In genomic region chr15:64623347-64624024, GRCh38 we compare ENCODE assay signal across 9 cellular contexts.
DNase-seq lines count a peak whose midpoint lies in the region; ATAC-seq, FAIRE-seq and TF ChIP-seq lines count a peak whose summit lies in the region.
"Had no signal": no experiment of that assay in that cellular context is flagged by ENCODE, and none has a peak within 500 bp of the region (broad histone marks: within the 10 kb centered on the region; RNA-seq: fewer than 3 reads in every experiment).

No MANE protein-coding gene starts in this region.

- ATAC-seq in HG03342 (IDR thresholded peaks at IDR 0.05; ENCODE audit: unreplicated experiment) (peak; percentile 27), pancreas (no peak)

- peak; percentile 31 for DNase-seq in activated naive CD4-positive, alpha-beta T cell treated with anti-CD3 and anti-CD28 coated beads, Interleukin-2, amount 50 U/mL, for 16 hours
- DNase-seq in occipital lobe (lab: John Stamatoyannopoulos, UW) (peak; percentile 24), pancreas (no peak), RKO (ENCODE audit: low spot score) (no peak), COLO668 (lab: John Stamatoyannopoulos, UW; ENCODE audit: unreplicated experiment) (no peak), RPMI8226 (no peak)
- DNase-seq: OCI-M1 had no signal

- no peaks in the 10 kb centered on the region for H3K9me3 ChIP-seq in BLaER1 treated with 17β-estradiol and CSF1 and Interleukin-3, amounts not matched to agents 10 nM and 100 nM (replicated peaks in 1 of 11)
- H3K9me3 ChIP-seq in pancreas = no peaks in the 10 kb centered on the region

- peaks cover 28 to 50% (median 33%) of the 10 kb centered on the region in 10 experiments for H3K4me1 ChIP-seq in BLaER1 treated with 17β-estradiol and CSF1 and Interleukin-3, amounts not matched to agents 10 nM and 100 nM
- peaks cover 4 to 10% (median 6%) of the 10 kb centered on the region in 3 donors for H3K4me1 ChIP-seq in pancreas

- H3K27ac ChIP-seq in BLaER1 treated with 17β-estradiol and CSF1 and Interleukin-3, amounts not matched to agents 10 nM and 100 nM = no peak overlapping the region
- H3K27ac ChIP-seq in pancreas = no peak overlapping the region

- H3K9ac ChIP-seq in BLaER1 treated with 17β-estradiol and CSF1 and Interleukin-3, amounts not matched to agents 10 nM and 100 nM = no peak overlapping the region; a peak in 1 of 22 replicates

- peak overlapping the region in 6 of 11 experiments; percentile 37 to 64 (median 50); a peak in 10 of 22 replicates for H3K4me2 ChIP-seq in BLaER1 treated with 17β-estradiol and CSF1 and Interleukin-3, amounts not matched to agents 10 nM and 100 nM

- no peak for TF ChIP-seq CTCF in pancreas (IDR thresholded peaks at IDR 0.05)

- H3K36me3 ChIP-seq in BLaER1 treated with 17β-estradiol and CSF1 and Interleukin-3, amounts not matched to agents 10 nM and 100 nM = peaks cover 41 to 58% (median 50%) of the 10 kb centered on the region in 11 experiments
- no peaks in the 10 kb centered on the region for H3K36me3 ChIP-seq in pancreas

- 91 to 94% methylated on average over 2 of the region's 2 CpGs for WGBS in pancreas, 2 donors

- intact Hi-C loops in pancreas (cut with DNase I) = no loop called here

- FAIRE-seq in pancreas (lab: Jason Lieb, UNC) = no peak

- no peaks in the 10 kb centered on the region for H3K27me3 ChIP-seq in BLaER1 treated with 17β-estradiol and CSF1 and Interleukin-3, amounts not matched to agents 10 nM and 100 nM
- H3K27me3 ChIP-seq in pancreas = no peaks in the 10 kb centered on the region

- peaks cover 47 to 67% (median 55%) of the 10 kb centered on the region in 11 experiments for H4K20me1 ChIP-seq in BLaER1 treated with 17β-estradiol and CSF1 and Interleukin-3, amounts not matched to agents 10 nM and 100 nM

- no peak overlapping the region for H3K4me3 ChIP-seq in BLaER1 treated with 17β-estradiol and CSF1 and Interleukin-3, amounts not matched to agents 10 nM and 100 nM
- H3K4me3 ChIP-seq in pancreas = no peak overlapping the region

Comparison
In these comparisons a context has a peak if more than half of its experiments do, and no peak if none do; other contexts are left out.
1. DNase-seq: peak in activated naive CD4-positive, alpha-beta T cell treated with anti-CD3 and anti-CD28 coated beads, Interleukin-2, amount 50 U/mL, for 16 hours (single experiment) and occipital lobe (single experiment); none in pancreas (0 of 6), RKO (single experiment), COLO668 (single experiment) and RPMI8226 (single experiment).